In genomic region chr3:56005196-56005805, GRCh38 we compare ENCODE assay signal across 1 cellular context.
TF ChIP-seq lines count a peak whose summit lies in the region.

No MANE protein-coding gene starts in this region.

TF ChIP-seq in GM23338, 12 proteins besides CTCF, POLR2A, EP300 and RAD21 (continued from another document):
- TF ChIP-seq, protein P1, sequence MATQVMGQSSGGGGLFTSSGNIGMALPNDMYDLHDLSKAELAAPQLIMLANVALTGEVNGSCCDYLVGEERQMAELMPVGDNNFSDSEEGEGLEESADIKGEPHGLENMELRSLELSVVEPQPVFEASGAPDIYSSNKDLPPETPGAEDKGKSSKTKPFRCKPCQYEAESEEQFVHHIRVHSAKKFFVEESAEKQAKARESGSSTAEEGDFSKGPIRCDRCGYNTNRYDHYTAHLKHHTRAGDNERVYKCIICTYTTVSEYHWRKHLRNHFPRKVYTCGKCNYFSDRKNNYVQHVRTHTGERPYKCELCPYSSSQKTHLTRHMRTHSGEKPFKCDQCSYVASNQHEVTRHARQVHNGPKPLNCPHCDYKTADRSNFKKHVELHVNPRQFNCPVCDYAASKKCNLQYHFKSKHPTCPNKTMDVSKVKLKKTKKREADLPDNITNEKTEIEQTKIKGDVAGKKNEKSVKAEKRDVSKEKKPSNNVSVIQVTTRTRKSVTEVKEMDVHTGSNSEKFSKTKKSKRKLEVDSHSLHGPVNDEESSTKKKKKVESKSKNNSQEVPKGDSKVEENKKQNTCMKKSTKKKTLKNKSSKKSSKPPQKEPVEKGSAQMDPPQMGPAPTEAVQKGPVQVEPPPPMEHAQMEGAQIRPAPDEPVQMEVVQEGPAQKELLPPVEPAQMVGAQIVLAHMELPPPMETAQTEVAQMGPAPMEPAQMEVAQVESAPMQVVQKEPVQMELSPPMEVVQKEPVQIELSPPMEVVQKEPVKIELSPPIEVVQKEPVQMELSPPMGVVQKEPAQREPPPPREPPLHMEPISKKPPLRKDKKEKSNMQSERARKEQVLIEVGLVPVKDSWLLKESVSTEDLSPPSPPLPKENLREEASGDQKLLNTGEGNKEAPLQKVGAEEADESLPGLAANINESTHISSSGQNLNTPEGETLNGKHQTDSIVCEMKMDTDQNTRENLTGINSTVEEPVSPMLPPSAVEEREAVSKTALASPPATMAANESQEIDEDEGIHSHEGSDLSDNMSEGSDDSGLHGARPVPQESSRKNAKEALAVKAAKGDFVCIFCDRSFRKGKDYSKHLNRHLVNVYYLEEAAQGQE (IDR thresholded peaks at IDR 0.05; ENCODE audit: unreplicated experiment): no peak
- TF ChIP-seq, protein P2, sequence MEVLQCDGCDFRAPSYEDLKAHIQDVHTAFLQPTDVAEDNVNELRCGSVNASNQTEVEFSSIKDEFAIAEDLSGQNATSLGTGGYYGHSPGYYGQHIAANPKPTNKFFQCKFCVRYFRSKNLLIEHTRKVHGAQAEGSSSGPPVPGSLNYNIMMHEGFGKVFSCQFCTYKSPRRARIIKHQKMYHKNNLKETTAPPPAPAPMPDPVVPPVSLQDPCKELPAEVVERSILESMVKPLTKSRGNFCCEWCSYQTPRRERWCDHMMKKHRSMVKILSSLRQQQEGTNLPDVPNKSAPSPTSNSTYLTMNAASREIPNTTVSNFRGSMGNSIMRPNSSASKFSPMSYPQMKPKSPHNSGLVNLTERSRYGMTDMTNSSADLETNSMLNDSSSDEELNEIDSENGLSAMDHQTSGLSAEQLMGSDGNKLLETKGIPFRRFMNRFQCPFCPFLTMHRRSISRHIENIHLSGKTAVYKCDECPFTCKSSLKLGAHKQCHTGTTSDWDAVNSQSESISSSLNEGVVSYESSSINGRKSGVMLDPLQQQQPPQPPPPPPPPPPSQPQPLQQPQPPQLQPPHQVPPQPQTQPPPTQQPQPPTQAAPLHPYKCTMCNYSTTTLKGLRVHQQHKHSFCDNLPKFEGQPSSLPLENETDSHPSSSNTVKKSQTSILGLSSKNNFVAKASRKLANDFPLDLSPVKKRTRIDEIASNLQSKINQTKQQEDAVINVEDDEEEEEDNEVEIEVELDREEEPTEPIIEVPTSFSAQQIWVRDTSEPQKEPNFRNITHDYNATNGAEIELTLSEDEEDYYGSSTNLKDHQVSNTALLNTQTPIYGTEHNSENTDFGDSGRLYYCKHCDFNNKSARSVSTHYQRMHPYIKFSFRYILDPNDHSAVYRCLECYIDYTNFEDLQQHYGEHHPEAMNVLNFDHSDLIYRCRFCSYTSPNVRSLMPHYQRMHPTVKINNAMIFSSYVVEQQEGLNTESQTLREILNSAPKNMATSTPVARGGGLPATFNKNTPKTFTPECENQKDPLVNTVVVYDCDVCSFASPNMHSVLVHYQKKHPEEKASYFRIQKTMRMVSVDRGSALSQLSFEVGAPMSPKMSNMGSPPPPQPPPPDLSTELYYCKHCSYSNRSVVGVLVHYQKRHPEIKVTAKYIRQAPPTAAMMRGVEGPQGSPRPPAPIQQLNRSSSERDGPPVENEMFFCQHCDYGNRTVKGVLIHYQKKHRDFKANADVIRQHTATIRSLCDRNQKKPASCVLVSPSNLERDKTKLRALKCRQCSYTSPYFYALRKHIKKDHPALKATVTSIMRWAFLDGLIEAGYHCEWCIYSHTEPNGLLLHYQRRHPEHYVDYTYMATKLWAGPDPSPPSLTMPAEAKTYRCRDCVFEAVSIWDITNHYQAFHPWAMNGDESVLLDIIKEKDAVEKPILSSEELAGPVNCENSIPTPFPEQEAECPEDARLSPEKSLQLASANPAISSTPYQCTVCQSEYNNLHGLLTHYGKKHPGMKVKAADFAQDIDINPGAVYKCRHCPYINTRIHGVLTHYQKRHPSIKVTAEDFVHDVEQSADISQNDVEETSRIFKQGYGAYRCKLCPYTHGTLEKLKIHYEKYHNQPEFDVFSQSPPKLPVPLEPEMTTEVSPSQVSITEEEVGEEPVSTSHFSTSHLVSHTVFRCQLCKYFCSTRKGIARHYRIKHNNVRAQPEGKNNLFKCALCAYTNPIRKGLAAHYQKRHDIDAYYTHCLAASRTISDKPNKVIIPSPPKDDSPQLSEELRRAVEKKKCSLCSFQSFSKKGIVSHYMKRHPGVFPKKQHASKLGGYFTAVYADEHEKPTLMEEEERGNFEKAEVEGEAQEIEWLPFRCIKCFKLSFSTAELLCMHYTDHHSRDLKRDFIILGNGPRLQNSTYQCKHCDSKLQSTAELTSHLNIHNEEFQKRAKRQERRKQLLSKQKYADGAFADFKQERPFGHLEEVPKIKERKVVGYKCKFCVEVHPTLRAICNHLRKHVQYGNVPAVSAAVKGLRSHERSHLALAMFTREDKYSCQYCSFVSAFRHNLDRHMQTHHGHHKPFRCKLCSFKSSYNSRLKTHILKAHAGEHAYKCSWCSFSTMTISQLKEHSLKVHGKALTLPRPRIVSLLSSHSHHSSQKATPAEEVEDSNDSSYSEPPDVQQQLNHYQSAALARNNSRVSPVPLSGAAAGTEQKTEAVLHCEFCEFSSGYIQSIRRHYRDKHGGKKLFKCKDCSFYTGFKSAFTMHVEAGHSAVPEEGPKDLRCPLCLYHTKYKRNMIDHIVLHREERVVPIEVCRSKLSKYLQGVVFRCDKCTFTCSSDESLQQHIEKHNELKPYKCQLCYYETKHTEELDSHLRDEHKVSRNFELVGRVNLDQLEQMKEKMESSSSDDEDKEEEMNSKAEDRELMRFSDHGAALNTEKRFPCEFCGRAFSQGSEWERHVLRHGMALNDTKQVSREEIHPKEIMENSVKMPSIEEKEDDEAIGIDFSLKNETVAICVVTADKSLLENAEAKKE (CRISPR knock-in tag; IDR thresholded peaks at IDR 0.05): no peak
- TF ChIP-seq ETS1 (IDR thresholded peaks at IDR 0.05): no peak
